In the genomic region with DNA sequence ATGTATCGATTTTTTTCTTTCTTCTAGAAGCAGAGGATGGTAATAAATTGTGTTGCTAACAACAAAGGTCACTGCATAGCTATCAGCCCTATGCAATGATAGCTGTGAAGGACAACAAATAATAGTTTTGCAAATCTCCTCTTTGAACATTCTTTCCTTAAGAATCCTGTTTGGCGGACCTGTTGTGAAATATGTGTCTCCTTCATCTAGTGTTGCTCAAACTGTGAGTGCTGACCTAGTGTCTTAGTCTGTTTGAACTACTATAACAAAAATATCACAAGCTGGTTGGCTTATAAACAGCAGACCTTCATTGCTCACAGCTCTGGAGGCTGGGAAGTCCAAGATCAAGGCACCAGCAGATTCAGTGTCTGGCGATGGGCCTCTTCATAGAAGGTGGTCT, we compare ENCODE assay signal across 27 cellular contexts. TPM values are rescaled to one million over a fixed set of nuclear protein-coding genes. Genes with fewer than 3 reads are reported as not detected.
"Had no signal": no experiment of that assay in that cellular context is flagged by ENCODE, and none has a peak within 500 bp of the region (broad histone marks: within the 10 kb centered on the region; RNA-seq: fewer than 3 reads in every experiment).

No MANE protein-coding gene starts in this region.

- H3K27me3 Mint-ChIP-seq: activated naive CD8-positive, alpha-beta T cell treated with anti-CD3 and anti-CD28 coated beads for 36 hours; central memory CD8-positive, alpha-beta T cell; progenitor cell of endocrine pancreas; stimulated activated naive CD8-positive, alpha-beta T cell treated with anti-CD3 and anti-CD28 coated beads, Interleukin-15, amount 100 ng/mL, for 72 hours; type B pancreatic cell had no signal

- H3K27ac ChIP-seq: suprapubic skin had no signal

- DNase-seq: activated CD4-positive, alpha-beta T cell treated with anti-CD3 and anti-CD28 coated beads for 36 hours; activated CD4-positive, alpha-beta T cell treated with anti-CD3 and anti-CD28 coated beads, Interleukin-2, amount 50 U/mL, for 48 hours; activated CD8-positive, alpha-beta memory T cell treated with anti-CD3 and anti-CD28 coated beads, Interleukin-2, amount 10 ng/mL, durations not matched to agents 7 days and 5 days; activated naive CD4-positive, alpha-beta T cell; activated naive CD8-positive, alpha-beta T cell treated with anti-CD3 and anti-CD28 coated beads for 36 hours; anterior cingulate cortex; brain microvascular endothelial cell; cortex of kidney; hypothalamus; kidney; left ventricle myocardium inferior; mammary epithelial cell; occipital lobe; stimulated activated CD4-positive, alpha-beta T cell treated with anti-CD3 and anti-CD28 coated beads, Interleukin-15, amount 100 ng/mL, for 24 hours; stimulated activated CD4-positive, alpha-beta T cell treated with anti-CD3 and anti-CD28 coated beads, Interleukin-2, amount 100 ng/mL, for 48 hours; stimulated activated naive CD8-positive, alpha-beta T cell treated with anti-CD3 and anti-CD28 coated beads, Interleukin-15, amount 100 ng/mL, for 72 hours; SW 1271 had no signal

- H3K27me3 ChIP-seq: brain microvascular endothelial cell, suprapubic skin had no signal

- H3K36me3 ChIP-seq: brain microvascular endothelial cell, left ventricle myocardium inferior, suprapubic skin had no signal

- H3K27ac Mint-ChIP-seq: activated CD4-positive, alpha-beta T cell treated with anti-CD3 and anti-CD28 coated beads for 36 hours; activated CD8-positive, alpha-beta memory T cell treated with anti-CD3 and anti-CD28 coated beads, Interleukin-2, amount 10 ng/mL, durations not matched to agents 7 days and 5 days; activated T-helper 17 cell treated with anti-CD3 and anti-CD28 coated beads, Interleukin-2, amount 50 U/mL, for 72 hours; progenitor cell of endocrine pancreas; type B pancreatic cell had no signal

- H3K4me3 Mint-ChIP-seq: activated CD4-positive, alpha-beta T cell treated with anti-CD3 and anti-CD28 coated beads for 36 hours; activated CD8-positive, alpha-beta memory T cell treated with anti-CD3 and anti-CD28 coated beads, Interleukin-2, amount 10 ng/mL, durations not matched to agents 7 days and 5 days; activated naive CD8-positive, alpha-beta T cell treated with anti-CD3 and anti-CD28 coated beads for 36 hours; activated T-helper 17 cell treated with anti-CD3 and anti-CD28 coated beads, Interleukin-2, amount 50 U/mL, for 72 hours; central memory CD8-positive, alpha-beta T cell; stimulated activated naive CD8-positive, alpha-beta T cell treated with anti-CD3 and anti-CD28 coated beads, Interleukin-15, amount 100 ng/mL, for 72 hours; type B pancreatic cell had no signal

- ATAC-seq: activated CD4-positive, alpha-beta T cell treated with anti-CD3 and anti-CD28 coated beads for 36 hours; activated CD8-positive, alpha-beta memory T cell treated with anti-CD3 and anti-CD28 coated beads, Interleukin-2, amount 10 ng/mL, durations not matched to agents 7 days and 5 days; activated T-helper 17 cell treated with anti-CD3 and anti-CD28 coated beads, Interleukin-2, amount 50 U/mL, for 72 hours; esophagus mucosa; stimulated activated naive CD8-positive, alpha-beta T cell treated with anti-CD3 and anti-CD28 coated beads, Interleukin-15, amount 100 ng/mL, for 72 hours had no signal

- H3K4me3 ChIP-seq: left ventricle myocardium inferior, skin epidermis, suprapubic skin had no signal

- FAIRE-seq: frontal cortex, kidney had no signal

- H3K36me3 Mint-ChIP-seq: activated CD8-positive, alpha-beta memory T cell treated with anti-CD3 and anti-CD28 coated beads, Interleukin-2, amount 10 ng/mL, durations not matched to agents 7 days and 5 days; activated naive CD8-positive, alpha-beta T cell treated with anti-CD3 and anti-CD28 coated beads for 36 hours; type B pancreatic cell had no signal

- H3K9me3 Mint-ChIP-seq: activated naive CD8-positive, alpha-beta T cell treated with anti-CD3 and anti-CD28 coated beads for 36 hours; activated T-helper 17 cell treated with anti-CD3 and anti-CD28 coated beads, Interleukin-2, amount 50 U/mL, for 72 hours; central memory CD8-positive, alpha-beta T cell; stimulated activated naive CD8-positive, alpha-beta T cell treated with anti-CD3 and anti-CD28 coated beads, Interleukin-15, amount 100 ng/mL, for 72 hours; type B pancreatic cell had no signal

- H3K9me3 ChIP-seq: suprapubic skin had no signal

RNA-seq across cellular contexts. Expression of a gene that starts 53.7 kb away (rescaled TPM):
- total RNA-seq: T-helper 2 cell treated with Interferon-gamma antibody and Interleukin-4, amounts not matched to agents 100 ng/mL and 5 ng/mL, for 36 hours had no signal
- polyA plus RNA-seq: neural cell had no signal
